Comparison of ENCODE assay signal across 8 cellular contexts in genomic region chr13:112616586-112617381, GRCh38. TPM values are rescaled to one million over a fixed set of nuclear protein-coding genes. Genes with fewer than 3 reads are reported as not detected.
DNase-seq lines count a peak whose midpoint lies in the region; ATAC-seq, FAIRE-seq and TF ChIP-seq lines count a peak whose summit lies in the region.

No MANE protein-coding gene starts in this region.

- no TSS peak for BruUV-seq in K562 (replicated peaks; lab: Mats Ljungman, UMichigan)

- H3K4me1 Mint-ChIP-seq in activated CD8-positive, alpha-beta memory T cell treated with anti-CD3 and anti-CD28 coated beads, Interleukin-2, amount 10 ng/mL, durations not matched to agents 7 days and 5 days, result no peaks in the 10 kb centered on the region
- H3K4me1 Mint-ChIP-seq in GM23338, result peaks cover 2% of the 10 kb centered on the region; the same call in 2 of the 3 replicates

- no peak overlapping the region for H3K27ac Mint-ChIP-seq in activated CD8-positive, alpha-beta memory T cell treated with anti-CD3 and anti-CD28 coated beads, Interleukin-2, amount 10 ng/mL, durations not matched to agents 7 days and 5 days
- no peak overlapping the region for H3K27ac Mint-ChIP-seq in GM23338

- intact Hi-C loops in K562 (cut with micrococcal nuclease), result loop anchor here (5.0 to 10.0 kb wide), 2 partner anchors 256 to 272 kb away; no protein-coding TSS in a partner anchor
- intact Hi-C loops in left lung (cut with DNase I), result no loop called here
- intact Hi-C loops in vagina (cut with DNase I), result no loop called here

- 11% methylated on average over 12 of the region's 13 CpGs for WGBS in K562 (ENCODE audit: insufficient coverage, low coverage, missing lambda C conversion rate)

- peaks cover 24% of the 10 kb centered on the region for H3K27me3 Mint-ChIP-seq in activated CD8-positive, alpha-beta memory T cell treated with anti-CD3 and anti-CD28 coated beads, Interleukin-2, amount 10 ng/mL, durations not matched to agents 7 days and 5 days
- peaks cover 5% of the 10 kb centered on the region for H3K27me3 Mint-ChIP-seq in GM23338 (ENCODE audit: insufficient read depth, low read depth, poor library complexity)

- H3K9ac ChIP-seq in K562 (ENCODE audit: insufficient read depth in 1 of 2, low read depth in 2 of 2, low read length in 2 of 2), result no peak overlapping the region

- H3K36me3 Mint-ChIP-seq in activated CD8-positive, alpha-beta memory T cell treated with anti-CD3 and anti-CD28 coated beads, Interleukin-2, amount 10 ng/mL, durations not matched to agents 7 days and 5 days, result no peaks in the 10 kb centered on the region
- no peaks in the 10 kb centered on the region for H3K36me3 Mint-ChIP-seq in GM23338 (ENCODE audit: low read depth)

- H3K4me3 Mint-ChIP-seq in activated CD8-positive, alpha-beta memory T cell treated with anti-CD3 and anti-CD28 coated beads, Interleukin-2, amount 10 ng/mL, durations not matched to agents 7 days and 5 days, result no peak overlapping the region
- H3K4me3 Mint-ChIP-seq in GM23338, result no peak overlapping the region

- ATAC-seq in activated CD8-positive, alpha-beta memory T cell treated with anti-CD3 and anti-CD28 coated beads, Interleukin-2, amount 10 ng/mL, durations not matched to agents 7 days and 5 days, result peak; percentile 57
- peak; percentile 73 for ATAC-seq in GM23338
- ATAC-seq in K562, result peak; percentile 90
- peak; percentile 58 for ATAC-seq in left lung

- no peaks in the 10 kb centered on the region for H3K36me3 ChIP-seq in GM23338 (ENCODE audit: insufficient read depth)
- no peaks in the 10 kb centered on the region for H3K36me3 ChIP-seq in K562 (ENCODE audit: control insufficient read depth, insufficient read depth, low read length)
- H3K36me3 ChIP-seq in left lung, result no peaks in the 10 kb centered on the region
- H3K36me3 ChIP-seq in vagina, result no peaks in the 10 kb centered on the region

- peak; percentile 90 for FAIRE-seq in K562 (lab: Jason Lieb, UNC)

- in situ Hi-C loops in K562 (cut with MboI), result loop anchor here (25.0 kb wide), 1 partner anchor 1129 kb away; no protein-coding TSS in a partner anchor

- TF ChIP-seq EP300 in K562 (IDR thresholded peaks at IDR 0.05; ENCODE audit: low read length), result no peak

- POLR2A ChIA-PET in K562 (lab: Yijun Ruan, JAX), result no interaction called here

- no peak for DNase-seq in activated CD8-positive, alpha-beta memory T cell treated with anti-CD3 and anti-CD28 coated beads, Interleukin-2, amount 10 ng/mL, durations not matched to agents 7 days and 5 days
- DNase-seq in activated CD8-positive, alpha-beta memory T cell treated with anti-CD3 and anti-CD28 coated beads, Interleukin-2, amount 50 U/mL, for 4 hours, result no peak
- peak; percentile 75 for DNase-seq in GM23338 (ENCODE audit: low spot score)
- DNase-seq in NCI-H1105 treated with DMSO at 0.1 percent for 48 hours (lab: John Stamatoyannopoulos, UW), result peak; percentile 23
- DNase-seq in K562 (ENCODE audit: extremely low read depth in 1 of 4, low spot score in 3 of 4), result peak; percentile 34 to 60 (median 58)
- no peak for DNase-seq in left lung
- no peak for DNase-seq in activated effector memory CD4-positive, alpha-beta T cell treated with anti-CD3 and anti-CD28 coated beads, Interleukin-2, amount 50 U/mL, for 16 hours
- no peak for DNase-seq in vagina (ENCODE audit: extremely low spot score in 2 of 2)

- peak in 1 of 2 experiments; percentile 39; a peak in 2 of 4 replicates for TF ChIP-seq RAD21 in K562 (CRISPR knock-in tag; conservative IDR thresholded peaks at IDR 0.05 in 1 of 2, IDR thresholded peaks at IDR 0.05 in 1 of 2)

- no peak overlapping the region for H3K4me2 ChIP-seq in GM23338
- no peak overlapping the region for H3K4me2 ChIP-seq in K562 (ENCODE audit: insufficient read depth, low read length)

- no peaks in the 10 kb centered on the region for H3K27me3 ChIP-seq in GM23338 (ENCODE audit: insufficient read depth)
- peaks cover 5 to 62% of the 10 kb centered on the region in 2 experiments; a peak in 4 of 5 replicates for H3K27me3 ChIP-seq in K562 (ENCODE audit: control insufficient read depth in 2 of 2, insufficient read depth in 2 of 2, low read length in 2 of 2)
- H3K27me3 ChIP-seq in left lung, result peaks cover 0 to 7% of the 10 kb centered on the region in 2 donors
- no peaks in the 10 kb centered on the region for H3K27me3 ChIP-seq in vagina

- CTCF ChIA-PET in activated CD8-positive, alpha-beta memory T cell treated with anti-CD3 and anti-CD28 coated beads, Interleukin-2, amount 10 ng/mL, durations not matched to agents 7 days and 5 days (lab: Charles Lee), result interaction anchor here (1.3 to 2.0 kb wide), 2 partner anchors 11 kb away, joined by 5 to 10 read pairs; no protein-coding TSS in a partner anchor
- CTCF ChIA-PET in K562 (lab: Yijun Ruan, JAX; ENCODE audit: low intra/inter-chr PET ratio), result no interaction called here

- TF ChIP-seq CTCF in GM23338 (conservative IDR thresholded peaks at IDR 0.05; ENCODE audit: low read depth in 2 of 2) (peak; percentile 78 to 87), K562 (IDR thresholded peaks at IDR 0.05 in 2 of 3, conservative IDR thresholded peaks at IDR 0.05 in 1 of 3; ENCODE audit: insufficient read depth in 2 of 3, low read depth in 1 of 3, low read length in 3 of 3) (peak; percentile 54 to 65 (median 62)), left lung (IDR thresholded peaks at IDR 0.05) (peak; percentile 47 to 64), vagina (IDR thresholded peaks at IDR 0.05) (peak in 1 of 3 experiments; percentile 32)

- H3K4me3 ChIP-seq in GM23338, result no peak overlapping the region
- H3K4me3 ChIP-seq in K562, result no peak overlapping the region
- no peak overlapping the region for H3K4me3 ChIP-seq in left lung
- no peak overlapping the region for H3K4me3 ChIP-seq in vagina

- H3K9me3 ChIP-seq in K562 (replicated peaks; ENCODE audit: control insufficient read depth, insufficient read depth, low read depth, low read length) (no peaks in the 10 kb centered on the region), left lung (no peaks in the 10 kb centered on the region), vagina (no peaks in the 10 kb centered on the region)

- H3K4me1 ChIP-seq in GM23338 (ENCODE audit: insufficient read depth) (no peaks in the 10 kb centered on the region), K562 (replicated peaks in 1 of 2; ENCODE audit: control insufficient read depth in 2 of 2, insufficient read depth in 2 of 2, low read length in 2 of 2) (no peaks in the 10 kb centered on the region; a peak in 1 of 5 replicates), left lung (no peaks in the 10 kb centered on the region), vagina (peaks cover 10% of the 10 kb centered on the region)

- H3K79me2 ChIP-seq in GM23338 (replicated peaks; ENCODE audit: insufficient read depth), result no peaks in the 10 kb centered on the region
- no peaks in the 10 kb centered on the region for H3K79me2 ChIP-seq in K562 (ENCODE audit: control insufficient read depth, insufficient read depth, low read length)

- H4K20me1 ChIP-seq in GM23338 (replicated peaks; ENCODE audit: insufficient read depth) (no peaks in the 10 kb centered on the region), K562 (replicated peaks; ENCODE audit: control insufficient read depth, insufficient read depth, low read length) (no peaks in the 10 kb centered on the region)

- H3F3A ChIP-seq in GM23338 (replicated peaks; ENCODE audit: low read depth), result no peaks in the 10 kb centered on the region

- no peaks in the 10 kb centered on the region for H3K9me3 Mint-ChIP-seq in activated CD8-positive, alpha-beta memory T cell treated with anti-CD3 and anti-CD28 coated beads, Interleukin-2, amount 10 ng/mL, durations not matched to agents 7 days and 5 days (ENCODE audit: low read depth)
- H3K9me3 Mint-ChIP-seq in GM23338, result no peaks in the 10 kb centered on the region

- 0 out of 2 replicates have a peak overlapping the region, but pooled peaks have one; percentile 4 for H2AFZ ChIP-seq in GM23338
- H2AFZ ChIP-seq in K562 (ENCODE audit: low read depth, low read length), result no peak overlapping the region

- H3K9me1 ChIP-seq in K562 (ENCODE audit: control insufficient read depth, insufficient read depth, low read length), result no peaks in the 10 kb centered on the region

- TF ChIP-seq POLR2A in K562 (conservative IDR thresholded peaks at IDR 0.05), result no peak
- TF ChIP-seq POLR2A in vagina (IDR thresholded peaks at IDR 0.05), result no peak

- no peak overlapping the region for H3K27ac ChIP-seq in GM23338 (ENCODE audit: low read depth)
- H3K27ac ChIP-seq in K562 (ENCODE audit: extremely low read depth, low read depth, low read length), result no peak overlapping the region
- no peak overlapping the region for H3K27ac ChIP-seq in left lung
- H3K27ac ChIP-seq in vagina, result no peak overlapping the region

- H3K9me2 ChIP-seq in GM23338 (ENCODE audit: insufficient read depth), result no peaks in the 10 kb centered on the region

TF ChIP-seq in GM23338, 12 proteins besides CTCF, POLR2A, EP300 and RAD21 (continues in another document):
- TF ChIP-seq POLR2AphosphoS5 (IDR thresholded peaks at IDR 0.05; ENCODE audit: low read depth), result no peak
- TF ChIP-seq STAT1 (IDR thresholded peaks at IDR 0.05; ENCODE audit: unreplicated experiment), result no peak

TF ChIP-seq in K562, 482 proteins besides CTCF, POLR2A, EP300 and RAD21 (continues in another document):
- TF ChIP-seq NCOR1 (IDR thresholded peaks at IDR 0.05) (no peak), NRF1 (conservative IDR thresholded peaks at IDR 0.05 in 1 of 2, IDR thresholded peaks at IDR 0.05 in 1 of 2) (no peak)

RNA-seq across cellular contexts. Expression of gene TUBGCP3, which starts 28.8 kb away (rescaled TPM):
- total RNA-seq in activated CD8-positive, alpha-beta memory T cell treated with anti-CD3 and anti-CD28 coated beads, Interleukin-2, amount 10 ng/mL, durations not matched to agents 7 days and 5 days, result 10 to 100 TPM; 53.0 to 69.7 TPM
- 36.4 and 40.2 TPM in 2 replicates for total RNA-seq in GM23338 (2014; rRNA removed; shearing (Covaris generic))
- polyA plus RNA-seq in GM23338 (2016; fragmentation: Nextera tagmentation; extraction: Ambion mirVana) (12.4 and 12.8 TPM in 2 replicates), K562 (2011; rRNA removed) (20.2 and 21.0 TPM in 2 replicates), K562 (2014; fragmentation: Illumina TruSeq; extraction: Trizol) (18.2 and 19.8 TPM in 2 replicates), K562 (2014; fragmentation: Nextera tagmentation; extraction: Ambion mirVana) (1 to 10 TPM; 3.0 to 3.6 TPM), K562 (2014; rRNA removed) (17.3 and 17.9 TPM in 2 replicates)
- total RNA-seq in K562 (2011; cell fraction: chromatin; rRNA removed; ENCODE audit: low replicate concordance), result 90.0 and 116 TPM in 2 replicates
- 35.5 and 45.8 TPM in 2 replicates for total RNA-seq in K562 (2011; cell fraction: nucleolus; rRNA removed)
- 72.4 and 102 TPM in 2 replicates for total RNA-seq in K562 (2011; cell fraction: nucleoplasm; rRNA removed)
- total RNA-seq in K562 (2014; rRNA removed) (11.8 and 12.4 TPM in 2 replicates), K562 (2014; rRNA removed; fragmentation: Illumina TruSeq; extraction: Trizol) (14.2 and 15.4 TPM in 2 replicates), K562 (2015; rRNA removed; fragmentation: Illumina TruSeq; extraction: Trizol) (14.0 and 15.2 TPM in 2 replicates), K562 (2021) (24.8 and 27.8 TPM in 2 replicates), left lung (10 to 100 TPM; 29.8 to 42.7 TPM), vagina (23.3 TPM)
- polyA plus RNA-seq in K562 (2011; cell fraction: cytosol; rRNA removed), result 21.9 and 30.6 TPM in 2 replicates
- polyA plus RNA-seq in K562 (2011; cell fraction: nucleus; rRNA removed), result 54.8 and 55.0 TPM in 2 replicates
- polyA plus RNA-seq in K562 (2012), result 15.8 and 17.5 TPM in 2 replicates
- 43.9 and 46.2 TPM in 2 replicates for polyA minus RNA-seq in K562 (2011; rRNA and poly(A)+ RNA removed)
- 15.8 and 16.5 TPM in 2 replicates for polyA minus RNA-seq in K562 (2011; cell fraction: cytosol; rRNA and poly(A)+ RNA removed)
- polyA minus RNA-seq in K562 (2011; cell fraction: nucleus; rRNA and poly(A)+ RNA removed), result 38.0 and 58.4 TPM in 2 replicates

Comparison
In these comparisons a context has a peak if more than half of its experiments do, and no peak if none do; other contexts are left out.
1. DNase-seq: peak in GM23338 (single experiment), NCI-H1105 treated with DMSO at 0.1 percent for 48 hours (single experiment) and K562 (4 of 4); none in activated CD8-positive, alpha-beta memory T cell treated with anti-CD3 and anti-CD28 coated beads, Interleukin-2, amount 10 ng/mL, durations not matched to agents 7 days and 5 days (single experiment), activated CD8-positive, alpha-beta memory T cell treated with anti-CD3 and anti-CD28 coated beads, Interleukin-2, amount 50 U/mL, for 4 hours (single experiment), left lung (0 of 2), activated effector memory CD4-positive, alpha-beta T cell treated with anti-CD3 and anti-CD28 coated beads, Interleukin-2, amount 50 U/mL, for 16 hours (single experiment) and vagina (0 of 2).
2. Peak in every context shown above with its lines, with median percentiles within 50 percentile points of each other: ATAC-seq.